ENCODE assay signal across 10 cellular contexts in the genomic region with DNA sequence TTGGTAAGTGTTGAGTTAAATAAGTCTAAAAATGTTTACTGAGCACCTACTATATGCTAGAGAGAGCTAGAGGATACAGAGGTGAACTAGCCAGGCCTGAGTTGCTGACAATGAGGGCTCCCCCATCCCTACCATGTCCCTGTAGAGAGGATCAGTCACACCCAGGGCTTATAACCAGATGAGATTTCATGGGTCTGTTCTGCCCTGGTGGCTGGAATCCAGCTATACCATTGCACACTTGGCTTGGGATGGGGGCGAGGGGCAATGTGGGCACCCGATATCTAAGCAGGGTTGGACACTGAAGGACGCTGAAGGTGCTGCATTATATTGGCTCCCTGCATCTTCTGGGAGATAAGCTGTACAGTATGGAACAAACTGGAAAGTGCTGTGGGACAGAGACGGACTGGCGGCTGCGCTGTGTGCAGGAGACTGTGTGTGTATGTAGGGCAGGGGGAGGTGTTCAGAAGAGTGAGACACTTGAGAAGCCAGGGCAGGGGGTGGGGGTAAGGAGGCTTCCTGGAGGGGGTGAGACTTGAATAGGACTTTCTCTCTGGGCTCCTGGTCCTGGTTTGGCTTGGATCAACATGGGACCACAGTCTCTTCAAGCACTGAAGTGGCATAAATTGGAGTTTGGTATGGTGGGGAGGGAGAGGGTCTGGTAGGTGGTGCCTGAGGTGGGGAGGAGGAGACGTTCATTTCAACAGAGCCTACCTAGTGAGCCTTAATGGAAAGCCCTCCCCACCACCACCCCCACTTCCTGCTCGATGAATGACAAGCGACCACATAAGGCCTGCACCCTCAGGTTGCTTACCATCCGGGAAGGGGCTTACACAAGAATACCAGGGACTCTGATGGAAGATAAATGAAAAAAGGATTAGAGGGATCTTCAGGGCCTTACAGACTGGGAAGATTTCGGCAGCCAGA. TPM values are rescaled to one million over a fixed set of nuclear protein-coding genes. Genes with fewer than 3 reads are reported as not detected.
DNase-seq lines count a peak whose midpoint lies in the region; ATAC-seq and TF ChIP-seq lines count a peak whose summit lies in the region.
"Had no signal": no experiment of that assay in that cellular context is flagged by ENCODE, and none has a peak within 500 bp of the region (broad histone marks: within the 10 kb centered on the region; RNA-seq: fewer than 3 reads in every experiment).

No MANE protein-coding gene starts in this region.

- peak overlapping the region; percentile 82 for H3K9ac ChIP-seq in skeletal muscle satellite cell (ENCODE audit: low read depth, low read length)

- H3K4me1 ChIP-seq in skeletal muscle satellite cell (ENCODE audit: control insufficient read depth, insufficient read depth, low read length), result peaks cover 78% of the 10 kb centered on the region

- peaks cover 5% of the 10 kb centered on the region for H3K9me3 Mint-ChIP-seq in central memory CD8-positive, alpha-beta T cell
- no peaks in the 10 kb centered on the region for H3K9me3 Mint-ChIP-seq in Calu3 (ENCODE audit: low read depth, unreplicated experiment)

- CTCF ChIA-PET in Calu3 (lab: Charles Lee), result no interaction called here

- H3K4me1 Mint-ChIP-seq in central memory CD8-positive, alpha-beta T cell, result peaks cover 66% of the 10 kb centered on the region
- peaks cover 33% of the 10 kb centered on the region for H3K4me1 Mint-ChIP-seq in Calu3 (ENCODE audit: low read depth, unreplicated experiment)

- H3K27me3 Mint-ChIP-seq in central memory CD8-positive, alpha-beta T cell, result no peaks in the 10 kb centered on the region
- no peaks in the 10 kb centered on the region for H3K27me3 Mint-ChIP-seq in Calu3 (ENCODE audit: unreplicated experiment)

- H3K36me3 ChIP-seq in skeletal muscle satellite cell (ENCODE audit: insufficient read depth, low read length), result no peaks in the 10 kb centered on the region

- H3K4me3 ChIP-seq in GM12864 (ENCODE audit: low read depth, low read length), result peak overlapping the region; percentile 74
- peak overlapping the region; percentile 82 for H3K4me3 ChIP-seq in skeletal muscle satellite cell (ENCODE audit: low read length)

- DNase-seq in GM12864 (ENCODE audit: low read depth), result no peak
- DNase-seq in T-helper 22 cell (ENCODE audit: low read depth), result peak; percentile 29
- DNase-seq in central memory CD8-positive, alpha-beta T cell (ENCODE audit: low spot score in 2 of 2), result no peak
- DNase-seq in amygdala (lab: John Stamatoyannopoulos, UW), result no peak
- no peak for DNase-seq in NK-92 treated with Interleukin-12 subunit alpha and Interleukin-12 subunit beta, amount 100 ng/mL, for 24 hours (lab: John Stamatoyannopoulos, UW)
- DNase-seq in Calu3, result no peak
- DNase-seq: occipital lobe, SIG-M5 had no signal

- intact Hi-C loops in Calu3 (cut with micrococcal nuclease; ENCODE audit: unreplicated experiment), result no loop called here

- H3K36me3 Mint-ChIP-seq in central memory CD8-positive, alpha-beta T cell (ENCODE audit: insufficient read depth), result peaks cover 21% of the 10 kb centered on the region
- peaks cover 24% of the 10 kb centered on the region for H3K36me3 Mint-ChIP-seq in Calu3 (ENCODE audit: insufficient read depth, unreplicated experiment)

- TF ChIP-seq CTCF in GM12864 (IDR thresholded peaks at IDR 0.05; ENCODE audit: low read depth, low read length, missing control alignments) (peak; percentile 26), Calu3 (IDR thresholded peaks at IDR 0.05; ENCODE audit: unreplicated experiment) (no peak)

- H3K27me3 ChIP-seq in skeletal muscle satellite cell (ENCODE audit: control insufficient read depth, insufficient read depth, low read length), result no peaks in the 10 kb centered on the region

- no TSS peak for BruUV-seq in Calu3 (replicated peaks; lab: Mats Ljungman, UMichigan)

- ATAC-seq in central memory CD8-positive, alpha-beta T cell (replicated peaks; ENCODE audit: extremely low read depth, poor library complexity, severe bottlenecking), result no peak
- no peak for ATAC-seq in HG02588 (IDR thresholded peaks at IDR 0.05; ENCODE audit: unreplicated experiment)

- no peaks in the 10 kb centered on the region for H3K9me3 ChIP-seq in skeletal muscle satellite cell (replicated peaks; ENCODE audit: low read length)

- H3K4me2 ChIP-seq in skeletal muscle satellite cell (ENCODE audit: low read length), result peak overlapping the region; percentile 95

- H3K4me3 Mint-ChIP-seq in central memory CD8-positive, alpha-beta T cell, result peak overlapping the region; percentile 81
- no peak overlapping the region for H3K4me3 Mint-ChIP-seq in Calu3 (ENCODE audit: low read depth, unreplicated experiment)

- H3K27ac Mint-ChIP-seq in central memory CD8-positive, alpha-beta T cell (ENCODE audit: low read depth), result peak overlapping the region; percentile 77
- H3K27ac Mint-ChIP-seq in Calu3 (ENCODE audit: unreplicated experiment), result no peak overlapping the region

RNA-seq across cellular contexts. Expression of a gene that starts 1.8 kb away (rescaled TPM):
- 18.3 and 50.5 TPM in 2 replicates for total RNA-seq in skeletal muscle satellite cell (2012; rRNA removed)
- 26.4 and 32.6 TPM in 2 replicates for total RNA-seq in Calu3 (2022)
